26 cellular contexts compared by ENCODE assay signal in the genomic region with DNA sequence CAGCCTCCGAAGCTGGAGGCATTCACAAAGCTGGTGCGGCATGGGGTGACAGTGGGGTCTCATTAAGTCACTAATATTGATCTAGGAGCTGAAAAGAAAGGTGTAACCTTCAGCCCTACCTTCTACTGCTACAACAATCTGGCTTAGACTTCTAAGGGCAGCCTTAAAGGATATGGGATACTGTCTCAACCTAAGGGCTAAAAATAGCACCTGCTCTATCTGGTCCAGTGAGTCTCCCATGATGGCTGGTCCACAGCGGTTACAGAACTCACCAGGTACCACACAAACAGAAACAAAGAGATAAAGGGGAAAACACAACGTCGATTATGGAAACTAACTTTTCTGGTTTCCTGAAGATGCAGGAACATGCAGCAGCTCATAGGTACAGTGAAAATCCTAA.
DNase-seq lines count a peak whose midpoint lies in the region; ATAC-seq and TF ChIP-seq lines count a peak whose summit lies in the region.
"Had no signal": no experiment of that assay in that cellular context is flagged by ENCODE, and none has a peak within 500 bp of the region (broad histone marks: within the 10 kb centered on the region; RNA-seq: fewer than 3 reads in every experiment).

No MANE protein-coding gene starts in this region.

- H3K9me3 ChIP-seq in IMR-90 (ENCODE audit: control insufficient read depth, insufficient read depth, low read length) (no peaks in the 10 kb centered on the region), skeletal muscle tissue (ENCODE audit: control insufficient read depth in 3 of 3, low read length in 3 of 3) (no peaks in the 10 kb centered on the region)
- H3K9me3 ChIP-seq: A549, BE2C, SK-N-SH had no signal

- no peak overlapping the region for H4K8ac ChIP-seq in IMR-90 (ENCODE audit: low read depth in 2 of 2, low read length in 2 of 2)

- H3K27ac ChIP-seq in IMR-90 (ENCODE audit: insufficient read depth, low read length) (no peak overlapping the region), skeletal muscle tissue (ENCODE audit: low read depth, low read length) (peak overlapping the region; percentile 10), caudate nucleus (ENCODE audit: low read depth, low read length) (no peak overlapping the region)
- H3K27ac ChIP-seq: A549, GM23248, PC-9 had no signal

- no peak overlapping the region for H2AK9ac ChIP-seq in IMR-90 (replicated peaks; ENCODE audit: low read depth, low read length, poor library complexity)

- no peak overlapping the region for H2BK5ac ChIP-seq in IMR-90 (ENCODE audit: low read depth, low read length, poor library complexity, severe bottlenecking)

- no peak for TF ChIP-seq POLR2A in IMR-90 (IDR thresholded peaks at IDR 0.05; ENCODE audit: low read depth, low read length)

- H3K36me3 ChIP-seq in IMR-90 (ENCODE audit: control insufficient read depth, insufficient read depth, low read length), result peaks cover 27% of the 10 kb centered on the region
- H3K36me3 ChIP-seq in skeletal muscle tissue (ENCODE audit: control insufficient read depth in 3 of 3, insufficient read depth in 3 of 3, low read length in 3 of 3), result peaks cover 15 to 25% (median 17%) of the 10 kb centered on the region in 3 donors
- H3K36me3 ChIP-seq: BE2C had no signal

- H3K36me3 Mint-ChIP-seq in immature natural killer cell, result peaks cover 23 to 41% (median 34%) of the 10 kb centered on the region in 3 donors

- no peak overlapping the region for H2BK15ac ChIP-seq in IMR-90 (ENCODE audit: low read depth, low read length)

- WGBS in IMR-90 (ENCODE audit: extremely low coverage in 2 of 2, insufficient read length in 1 of 2), 2 experiments, result no CpG with 5 or more reads among the region's 5 CpGs

- H2BK20ac ChIP-seq in IMR-90 (ENCODE audit: low read depth, low read length), result no peak overlapping the region

- intact Hi-C loops in Right ventricle myocardium superior (cut with DNase I), result no loop called here
- intact Hi-C loops in Right ventricle myocardium inferior (cut with DNase I), result no loop called here
- intact Hi-C loops in IMR-90 (cut with micrococcal nuclease), result no loop called here

- peak overlapping the region; percentile 8; the same call in 1 of the 2 replicates for H2AK5ac ChIP-seq in IMR-90 (ENCODE audit: low read depth, low read length)

- no peak overlapping the region for H3K4me2 ChIP-seq in IMR-90 (ENCODE audit: low read depth, low read length)
- H3K4me2 ChIP-seq: A549, PC-9, SK-N-SH had no signal

- no peaks in the 10 kb centered on the region for H4K20me1 ChIP-seq in IMR-90 (ENCODE audit: insufficient read depth, low read length)

- H3K4me3 Mint-ChIP-seq in immature natural killer cell, result peak overlapping the region in 1 of 5 donors; percentile 2
- H3K4me3 Mint-ChIP-seq: H9, HFFc6 had no signal

- H3K9ac ChIP-seq in IMR-90 (ENCODE audit: low read depth, low read length) (no peak overlapping the region), skeletal muscle tissue (ENCODE audit: low read depth in 1 of 3, low read length in 3 of 3) (no peak overlapping the region)
- H3K9ac ChIP-seq: GM23248, SK-N-SH had no signal

- POLR2A ChIA-PET in IMR-90 (lab: Charles Lee; ENCODE audit: unreplicated experiment), result no interaction called here

- no peak overlapping the region for H3K14ac ChIP-seq in IMR-90 (replicated peaks; ENCODE audit: low read depth, low read length)

- no peak overlapping the region for H3K56ac ChIP-seq in IMR-90 (ENCODE audit: extremely low read depth, insufficient read depth, low read length)

- peaks cover 18% of the 10 kb centered on the region for H3K4me1 ChIP-seq in IMR-90 (ENCODE audit: control insufficient read depth, insufficient read depth, low read length)
- peaks cover 38 to 45% (median 45%) of the 10 kb centered on the region in 3 donors for H3K4me1 ChIP-seq in skeletal muscle tissue (ENCODE audit: control insufficient read depth in 3 of 3, insufficient read depth in 3 of 3, low read length in 3 of 3)

- no peaks in the 10 kb centered on the region for H3K9me3 Mint-ChIP-seq in immature natural killer cell
- H3K9me3 Mint-ChIP-seq: H9, HFFc6 had no signal

- CTCF ChIA-PET in IMR-90 (lab: Yijun Ruan, JAX), result no interaction called here

- TF ChIP-seq CTCF in IMR-90 (conservative IDR thresholded peaks at IDR 0.05; ENCODE audit: low read depth, low read length), result no peak

- no peak overlapping the region for H3K4ac ChIP-seq in IMR-90 (ENCODE audit: low read depth, low read length)

- dilution Hi-C loops in IMR-90 (cut with HindIII; ENCODE audit: low sequenced_read_pairs, unreplicated experiment), result no loop called here

- DNase-seq in Right ventricle myocardium superior, result no peak
- DNase-seq in Right ventricle myocardium inferior (ENCODE audit: missing footprints), result no peak
- DNase-seq in IMR-90, result no peak
- DNase-seq in immature natural killer cell, result no peak
- DNase-seq in activated CD4-positive, CD25-positive, alpha-beta regulatory T cell (lab: John Stamatoyannopoulos, UW), result no peak
- no peak for DNase-seq in caudate nucleus (lab: John Stamatoyannopoulos, UW)
- DNase-seq: BE2C, COR-L47, DMS79, GM23248, H9, HFFc6, MM.1S, NCI-H1048, NCI-H1417 treated with DMSO at 0.1 percent for 48 hours, NCI-H187, NCI-H510A, NCI-H748 treated with DMSO at 0.1 percent for 48 hours, PC-9, RPMI8226, SIG-M5, SK-N-SH had no signal

- no peaks in the 10 kb centered on the region for H3K27me3 ChIP-seq in IMR-90 (ENCODE audit: control insufficient read depth, insufficient read depth, low read length)
- no peaks in the 10 kb centered on the region for H3K27me3 ChIP-seq in skeletal muscle tissue (ENCODE audit: control insufficient read depth in 3 of 3, insufficient read depth in 3 of 3, low read length in 3 of 3)
- H3K27me3 ChIP-seq: BE2C had no signal

- no peak for TF ChIP-seq RAD21 in IMR-90 (IDR thresholded peaks at IDR 0.05; ENCODE audit: low read length)

- peaks cover 32% of the 10 kb centered on the region for H3K9me1 ChIP-seq in IMR-90 (ENCODE audit: insufficient read depth, low read length)

- H3K79me1 ChIP-seq in IMR-90 (ENCODE audit: low read depth in 1 of 2, low read length in 2 of 2), result peaks cover 37 to 67% of the 10 kb centered on the region in 2 experiments

- peaks cover 2% of the 10 kb centered on the region in 3 donors for H3K27me3 Mint-ChIP-seq in immature natural killer cell (ENCODE audit: low read depth in 3 of 3)

- H4K91ac ChIP-seq in IMR-90 (ENCODE audit: insufficient read depth, low read depth, low read length), result no peak overlapping the region

- in situ Hi-C loops in IMR-90 (cut with MboI; ENCODE audit: low sequenced_read_pairs), result no loop called here

- H3K23ac ChIP-seq in IMR-90 (ENCODE audit: low read depth, low read length), result no peak overlapping the region

- BruUV-seq in IMR-90 (replicated peaks; lab: Mats Ljungman, UMichigan), result no TSS peak

- peak overlapping the region in 5 of 6 donors; percentile 16 to 95 (median 60) for H3K27ac Mint-ChIP-seq in immature natural killer cell
- H3K27ac Mint-ChIP-seq: HFFc6 had no signal

- H3K4me3 ChIP-seq in IMR-90 (ENCODE audit: insufficient read depth, low read depth, low read length) (no peak overlapping the region), skeletal muscle tissue (ENCODE audit: low read length in 3 of 3) (no peak overlapping the region)
- H3K4me3 ChIP-seq: A549, GM12878, GM23248, K562, PC-9 had no signal

- peaks cover 89 to 94% of the 10 kb centered on the region in 2 donors for H3K4me1 Mint-ChIP-seq in immature natural killer cell

- H2BK120ac ChIP-seq in IMR-90 (ENCODE audit: low read depth, low read length), result no peak overlapping the region

- H3K18ac ChIP-seq in IMR-90 (ENCODE audit: low read depth, low read length), result no peak overlapping the region

- H2AFZ ChIP-seq in IMR-90 (replicated peaks; ENCODE audit: low read length, poor library complexity), result no peak overlapping the region
- H2AFZ ChIP-seq: GM23248, PC-9 had no signal

- no peak overlapping the region for H4K5ac ChIP-seq in IMR-90 (ENCODE audit: low read depth, low read length)

- ATAC-seq in Right ventricle myocardium superior (ENCODE audit: poor library complexity) (peak; percentile 21), Right ventricle myocardium inferior (no peak), IMR-90 (ENCODE audit: low read depth) (no peak)
- ATAC-seq: A549, GM12878, K562 had no signal

TF ChIP-seq in IMR-90, 13 proteins besides CTCF, POLR2A, EP300 and RAD21:
- no peak for TF ChIP-seq BHLHE40 (IDR thresholded peaks at IDR 0.05; ENCODE audit: low read depth, low read length)
- TF ChIP-seq RFX5 (IDR thresholded peaks at IDR 0.05; ENCODE audit: low read depth, low read length), result no peak
- no peak for TF ChIP-seq CHD1 (IDR thresholded peaks at IDR 0.05; ENCODE audit: low read depth, low read length)
- no peak for TF ChIP-seq FOS (IDR thresholded peaks at IDR 0.05; ENCODE audit: low read depth, low read length)
- no peak for TF ChIP-seq MAFK (IDR thresholded peaks at IDR 0.05; ENCODE audit: low read depth, low read length)
- no peak for TF ChIP-seq RCOR1 (IDR thresholded peaks at IDR 0.05; ENCODE audit: insufficient replicate concordance, low read length)
- no peak for TF ChIP-seq CEBPB (IDR thresholded peaks at IDR 0.05; ENCODE audit: low read depth, low read length)
- TF ChIP-seq, protein P1, sequence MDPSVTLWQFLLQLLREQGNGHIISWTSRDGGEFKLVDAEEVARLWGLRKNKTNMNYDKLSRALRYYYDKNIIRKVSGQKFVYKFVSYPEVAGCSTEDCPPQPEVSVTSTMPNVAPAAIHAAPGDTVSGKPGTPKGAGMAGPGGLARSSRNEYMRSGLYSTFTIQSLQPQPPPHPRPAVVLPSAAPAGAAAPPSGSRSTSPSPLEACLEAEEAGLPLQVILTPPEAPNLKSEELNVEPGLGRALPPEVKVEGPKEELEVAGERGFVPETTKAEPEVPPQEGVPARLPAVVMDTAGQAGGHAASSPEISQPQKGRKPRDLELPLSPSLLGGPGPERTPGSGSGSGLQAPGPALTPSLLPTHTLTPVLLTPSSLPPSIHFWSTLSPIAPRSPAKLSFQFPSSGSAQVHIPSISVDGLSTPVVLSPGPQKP (IDR thresholded peaks at IDR 0.05; ENCODE audit: borderline replicate concordance, low read depth, low read length), result no peak
- no peak for TF ChIP-seq USF2 (IDR thresholded peaks at IDR 0.05; ENCODE audit: low read depth, low read length)
- TF ChIP-seq NFE2L2 (IDR thresholded peaks at IDR 0.05; ENCODE audit: low read depth, low read length), result no peak
